ENCODE assay signal across 12 cellular contexts in the genomic region with DNA sequence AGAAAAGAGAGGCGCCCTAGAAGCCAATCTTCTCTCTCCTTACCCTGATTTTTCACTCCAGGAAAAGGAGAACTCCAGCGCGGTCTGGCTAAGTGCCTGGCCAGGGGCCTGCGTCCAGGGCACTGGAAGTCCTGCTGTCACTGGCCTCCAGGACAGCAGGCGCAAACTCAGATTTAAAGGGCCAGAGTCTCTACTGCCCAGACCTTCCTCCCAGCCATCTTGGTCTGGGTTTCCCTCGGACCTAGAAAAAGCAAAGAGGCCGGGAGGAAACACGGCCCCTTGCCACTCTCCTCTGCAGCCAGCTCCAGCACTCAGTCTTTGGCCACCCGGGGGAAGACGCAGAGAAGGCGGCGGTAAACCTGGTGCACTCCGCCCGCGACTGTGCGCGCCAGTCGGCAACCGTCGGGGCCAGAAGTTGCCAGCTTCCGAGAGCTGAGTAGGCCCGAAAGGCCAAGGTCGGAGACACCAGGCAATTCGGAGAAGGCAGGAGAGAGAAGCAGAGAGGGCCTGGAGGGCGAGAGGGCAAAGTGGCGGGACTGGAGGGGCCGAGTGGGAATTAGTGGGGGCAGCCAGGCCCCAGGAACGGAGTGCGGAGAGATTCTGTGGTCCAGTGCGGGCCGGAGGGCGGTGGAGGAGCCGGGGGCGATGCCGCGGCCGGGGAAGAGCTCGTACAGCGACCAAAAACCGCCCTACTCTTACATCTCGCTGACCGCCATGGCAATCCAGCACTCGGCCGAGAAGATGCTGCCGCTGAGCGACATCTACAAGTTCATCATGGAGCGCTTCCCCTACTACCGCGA. TPM values are rescaled to one million over a fixed set of nuclear protein-coding genes. Genes with fewer than 3 reads are reported as not detected.
DNase-seq lines count a peak whose midpoint lies in the region; ATAC-seq and TF ChIP-seq lines count a peak whose summit lies in the region.
"Had no signal": no experiment of that assay in that cellular context is flagged by ENCODE, and none has a peak within 500 bp of the region (broad histone marks: within the 10 kb centered on the region; RNA-seq: fewer than 3 reads in every experiment).

A gene (plus strand): TSS at position 646 of the 800 bp plus-strand sequence. CDS start 0 bp downstream, at position 646.

- peak within 1 kb of the TSS; percentile 26 for H3K4me3 Mint-ChIP-seq in activated CD4-positive, alpha-beta T cell treated with anti-CD3 and anti-CD28 coated beads, Interleukin-2, amount 10 ng/mL, durations not matched to agents 24 days and 14 days
- peak within 1 kb of the TSS; percentile 78 for H3K4me3 Mint-ChIP-seq in WTC11

- DNase-seq in activated CD4-positive, alpha-beta T cell treated with anti-CD3 and anti-CD28 coated beads, Interleukin-2, amount 10 ng/mL, durations not matched to agents 24 days and 14 days, result no peak
- DNase-seq in activated CD4-positive, alpha-beta T cell treated with anti-CD3 and anti-CD28 coated beads for 1 hour, result no peak
- DNase-seq in WTC11 (ENCODE audit: low spot score) (peak; percentile 43), SIG-M5 treated with dmso at 0.1 percent for 504 hours (lab: John Stamatoyannopoulos, UW; ENCODE audit: unreplicated experiment) (no peak), NCI-H2107 (lab: John Stamatoyannopoulos, UW) (no peak)
- DNase-seq in stimulated activated CD8-positive, alpha-beta memory T cell treated with anti-CD3 and anti-CD28 coated beads, Interleukin-4, amount 100 ng/mL, for 48 hours, result peak; percentile 23
- no peak for DNase-seq in effector memory CD4-positive, alpha-beta T cell
- DNase-seq: effector CD8-positive, alpha-beta T cell had no signal

- H3K9ac ChIP-seq in iPS-18a (ENCODE audit: low read length), result peak within 1 kb of the TSS; percentile 29
- H3K9ac ChIP-seq: BLaER1 treated with 17β-estradiol and CSF1 and Interleukin-3, amounts not matched to agents 10 nM and 100 nM had no signal

- H3K27ac ChIP-seq in iPS-18a (ENCODE audit: low read length), result no peak within 1 kb of the TSS
- no peak within 1 kb of the TSS for H3K27ac ChIP-seq in effector memory CD4-positive, alpha-beta T cell (ENCODE audit: insufficient read depth, low read length, poor library complexity, severe bottlenecking)
- H3K27ac ChIP-seq: BLaER1 treated with 17β-estradiol and CSF1 and Interleukin-3, amounts not matched to agents 10 nM and 100 nM had no signal

- peak; percentile 0; the same call in 1 of the 2 replicates for ATAC-seq in WTC11

- H3K4me1 Mint-ChIP-seq in activated CD4-positive, alpha-beta T cell treated with anti-CD3 and anti-CD28 coated beads, Interleukin-2, amount 10 ng/mL, durations not matched to agents 24 days and 14 days, result peaks cover 9% of the 10 kb centered on the region
- H3K4me1 Mint-ChIP-seq in WTC11, result peaks cover 71% of the 10 kb centered on the region

- CTCF ChIA-PET in WTC11 (lab: Charles Lee), result interaction anchor here (1.3 to 8.2 kb wide), 3 partner anchors 22 to 272 kb away, joined by 3 to 85 read pairs (median 12); no protein-coding TSS in a partner anchor

- no peaks in the 10 kb centered on the region for H3K9me3 ChIP-seq in iPS-18a (ENCODE audit: control insufficient read depth, low read depth, low read length)
- H3K9me3 ChIP-seq in effector memory CD4-positive, alpha-beta T cell (ENCODE audit: control insufficient read depth, low read length), result no peaks in the 10 kb centered on the region

- TF ChIP-seq CTCF in WTC11 (IDR thresholded peaks at IDR 0.05), result no peak

- peaks cover 51% of the 10 kb centered on the region for H3K4me1 ChIP-seq in iPS-18a (ENCODE audit: control insufficient read depth, low read depth, low read length)
- peaks cover 18% of the 10 kb centered on the region for H3K4me1 ChIP-seq in effector memory CD4-positive, alpha-beta T cell (ENCODE audit: control insufficient read depth, insufficient read depth, low read length, poor library complexity, severe bottlenecking)
- H3K4me1 ChIP-seq: BLaER1 treated with 17β-estradiol and CSF1 and Interleukin-3, amounts not matched to agents 10 nM and 100 nM had no signal

- peaks cover 79% of the 10 kb centered on the region for H3K27me3 Mint-ChIP-seq in activated CD4-positive, alpha-beta T cell treated with anti-CD3 and anti-CD28 coated beads, Interleukin-2, amount 10 ng/mL, durations not matched to agents 24 days and 14 days
- peaks cover 100% of the 10 kb centered on the region for H3K27me3 Mint-ChIP-seq in WTC11 (ENCODE audit: low read depth)

- H3K4me3 ChIP-seq in iPS-18a (ENCODE audit: low read length), result peak within 1 kb of the TSS; percentile 56
- no peak within 1 kb of the TSS for H3K4me3 ChIP-seq in effector memory CD4-positive, alpha-beta T cell (ENCODE audit: insufficient read depth, low read depth, low read length, poor library complexity, severe bottlenecking)

- H3K9me3 Mint-ChIP-seq in activated CD4-positive, alpha-beta T cell treated with anti-CD3 and anti-CD28 coated beads, Interleukin-2, amount 10 ng/mL, durations not matched to agents 24 days and 14 days, result peaks cover 14% of the 10 kb centered on the region
- H3K9me3 Mint-ChIP-seq in WTC11, result no peaks in the 10 kb centered on the region

- intact Hi-C loops in activated CD4-positive, alpha-beta T cell treated with anti-CD3 and anti-CD28 coated beads, Interleukin-2, amount 10 ng/mL, durations not matched to agents 24 days and 14 days (cut with micrococcal nuclease), result loop anchor here (10.0 kb wide), 1 partner anchor 114 kb away; a partner anchor contains a TSS

- POLR2A ChIA-PET in WTC11 (lab: Charles Lee), result interaction anchor here (0.9 to 1.1 kb wide), 2 partner anchors 19 to 132 kb away, joined by 3 read pairs; no protein-coding TSS in a partner anchor

- H3K27me3 ChIP-seq in iPS-18a (ENCODE audit: control insufficient read depth, insufficient read depth, low read length), result peaks cover 100% of the 10 kb centered on the region
- peaks cover 57% of the 10 kb centered on the region for H3K27me3 ChIP-seq in effector memory CD4-positive, alpha-beta T cell (replicated peaks; ENCODE audit: control insufficient read depth, insufficient read depth, low read length, poor library complexity, severe bottlenecking)

- peak within 1 kb of the TSS; percentile 76 for H3K27ac Mint-ChIP-seq in activated CD4-positive, alpha-beta T cell treated with anti-CD3 and anti-CD28 coated beads, Interleukin-2, amount 10 ng/mL, durations not matched to agents 24 days and 14 days
- H3K27ac Mint-ChIP-seq in WTC11, result no peak within 1 kb of the TSS

- peaks cover 14% of the 10 kb centered on the region for H3K36me3 Mint-ChIP-seq in activated CD4-positive, alpha-beta T cell treated with anti-CD3 and anti-CD28 coated beads, Interleukin-2, amount 10 ng/mL, durations not matched to agents 24 days and 14 days (ENCODE audit: low read depth)
- no peaks in the 10 kb centered on the region for H3K36me3 Mint-ChIP-seq in WTC11

- no peaks in the 10 kb centered on the region for H3K36me3 ChIP-seq in iPS-18a (ENCODE audit: control insufficient read depth, low read depth, low read length)
- no peaks in the 10 kb centered on the region for H3K36me3 ChIP-seq in effector memory CD4-positive, alpha-beta T cell (ENCODE audit: control insufficient read depth, insufficient read depth, low read length)
- H3K36me3 ChIP-seq: BLaER1 treated with 17β-estradiol and CSF1 and Interleukin-3, amounts not matched to agents 10 nM and 100 nM had no signal

TF ChIP-seq in WTC11, 78 proteins besides CTCF, POLR2A, EP300 and RAD21:
- no peak for TF ChIP-seq ZNF416 (CRISPR knock-in tag; IDR thresholded peaks at IDR 0.05)
- 0 out of 2 replicates have a peak, but pooled peaks have one; percentile 5 for TF ChIP-seq ZNF423 (CRISPR knock-in tag; IDR thresholded peaks at IDR 0.05)
- 0 out of 2 replicates have a peak, but pooled peaks have one; percentile 20 for TF ChIP-seq NR1H2 (CRISPR knock-in tag; IDR thresholded peaks at IDR 0.05)

RNA-seq across cellular contexts. Expression of the gene that starts here (rescaled TPM):
- total RNA-seq in activated CD4-positive, alpha-beta T cell treated with anti-CD3 and anti-CD28 coated beads, Interleukin-2, amount 10 ng/mL, durations not matched to agents 24 days and 14 days, result not detected in 2 replicates
- 0.22 to 0.50 TPM in 2 of 3 replicates, not detected in the other for total RNA-seq in WTC11 (2021)
- total RNA-seq: activated CD8-positive, alpha-beta memory T cell treated with anti-CD3 and anti-CD28 coated beads for 36 hours; lower leg skin had no signal

Comparison
In these comparisons a context has a peak if more than half of its experiments do, and no peak if none do; other contexts are left out.
1. Peak in DNase-seq and ATAC-seq in WTC11; RNA of the gene not detected or under 1 TPM.